In genomic region chr6:128397996-128398395, GRCh38 we compare ENCODE assay signal across 23 cellular contexts.
A peak's percentile ranks its signal among the peaks of the same experiment; 100 is the strongest.
DNase-seq lines count a peak whose midpoint lies in the region; ATAC-seq and TF ChIP-seq lines count a peak whose summit lies in the region.
"Had no signal": no experiment of that assay in that cellular context is flagged by ENCODE, and none has a peak within 500 bp of the region (broad histone marks: within the 10 kb centered on the region; RNA-seq: fewer than 3 reads in every experiment).

No MANE protein-coding gene starts in this region.

- no peak overlapping the region for H3K4me2 ChIP-seq in Loucy (ENCODE audit: low read depth, low read length, poor library complexity, severe bottlenecking)

- DNase-seq in SHP77 (lab: John Stamatoyannopoulos, UW) (peak; percentile 86), fibroblast of peridontal ligament (ENCODE audit: extremely low read depth) (peak; percentile 37), testis (peak; percentile 66), NCI-H69 (lab: John Stamatoyannopoulos, UW) (no peak), omental fat pad (ENCODE audit: low spot score) (no peak)
- DNase-seq: AML-193; Calu3; CD8-positive, alpha-beta memory T cell; DMS153; Karpas-422; MG63; NCI-H1417; NCI-H1694 treated with DMSO at 0.1 percent for 48 hours; NCI-H2081 treated with DMSO at 0.1 percent for 48 hours; NCI-H510A; NCI-H748 treated with DMSO at 0.1 percent for 48 hours; Peyer's patch; SW 1271 had no signal

- H3K4me1 ChIP-seq in Loucy (ENCODE audit: insufficient read depth, low read length, poor library complexity, severe bottlenecking) = no peaks in the 10 kb centered on the region
- no peaks in the 10 kb centered on the region for H3K4me1 ChIP-seq in testis
- H3K4me1 ChIP-seq: Peyer's patch had no signal

- intact Hi-C loops in testis (cut with DNase I; ENCODE audit: low total_unique reads) = no loop called here

- no peaks in the 10 kb centered on the region for H3K79me2 ChIP-seq in Loucy (ENCODE audit: insufficient read depth, low read length)

- whole genome bisulfite sequencing in testis, 2 donors = 64 to 76% methylated on average over 9 of the region's 9 CpGs

- peak overlapping the region; percentile 33; the same call in 1 of the 2 replicates for H2AFZ ChIP-seq in Loucy (ENCODE audit: low read length)

- ATAC-seq in GM19324 (IDR thresholded peaks at IDR 0.05; ENCODE audit: low FRiP score, unreplicated experiment) (no peak), omental fat pad (ENCODE audit: low FRiP score) (no peak)
- ATAC-seq: Right ventricle myocardium inferior had no signal

- H3K36me3 ChIP-seq in Loucy (ENCODE audit: insufficient read depth, low read length) (no peaks in the 10 kb centered on the region), testis (ENCODE audit: low read depth, missing control alignments) (no peaks in the 10 kb centered on the region)
- H3K36me3 ChIP-seq: MG63, Peyer's patch had no signal

- H3K4me3 ChIP-seq in Loucy (ENCODE audit: low read length, poor library complexity, severe bottlenecking) (no peak overlapping the region), testis (peak overlapping the region; percentile 16 to 33)
- H3K4me3 ChIP-seq: MG63, Peyer's patch, SK-N-MC had no signal

- no peaks in the 10 kb centered on the region for H3K27me3 ChIP-seq in Loucy (ENCODE audit: insufficient read depth, low read length, poor library complexity, severe bottlenecking)
- H3K27me3 ChIP-seq in testis = no peaks in the 10 kb centered on the region
- H3K27me3 ChIP-seq: MG63, Peyer's patch had no signal

- H3K9me3 ChIP-seq in Loucy (ENCODE audit: insufficient read depth, low read depth, low read length) (no peaks in the 10 kb centered on the region), testis (no peaks in the 10 kb centered on the region)
- H3K9me3 ChIP-seq: MG63, Peyer's patch had no signal

- TF ChIP-seq CTCF in Loucy (conservative IDR thresholded peaks at IDR 0.05; ENCODE audit: low read length) (no peak), testis (IDR thresholded peaks at IDR 0.05) (no peak), omental fat pad (IDR thresholded peaks at IDR 0.05) (no peak)

- H4K20me1 ChIP-seq in Loucy (ENCODE audit: insufficient read depth, low read length, poor library complexity, severe bottlenecking) = no peaks in the 10 kb centered on the region

- H3K27ac ChIP-seq in testis = no peak overlapping the region
- H3K27ac ChIP-seq: C4-2B, Peyer's patch, SK-N-MC had no signal

- H3K9me2 ChIP-seq in Loucy (replicated peaks; ENCODE audit: low read depth, low read length) = no peaks in the 10 kb centered on the region

- no peaks in the 10 kb centered on the region for H3F3A ChIP-seq in Loucy (ENCODE audit: low read depth)

- TF ChIP-seq POLR2A in testis (IDR thresholded peaks at IDR 0.05) = no peak

- H3K9ac ChIP-seq in Loucy (ENCODE audit: low read depth, low read length, poor library complexity, severe bottlenecking) = no peak overlapping the region

Comparison
In these comparisons a context has a peak if more than half of its experiments do, and no peak if none do; other contexts are left out.
1. DNase-seq: peak in SHP77 (2 of 2), fibroblast of peridontal ligament (single experiment) and testis (single experiment); none in NCI-H69 (single experiment) and omental fat pad (single experiment).